21 cellular contexts compared by ENCODE assay signal in the genomic region with DNA sequence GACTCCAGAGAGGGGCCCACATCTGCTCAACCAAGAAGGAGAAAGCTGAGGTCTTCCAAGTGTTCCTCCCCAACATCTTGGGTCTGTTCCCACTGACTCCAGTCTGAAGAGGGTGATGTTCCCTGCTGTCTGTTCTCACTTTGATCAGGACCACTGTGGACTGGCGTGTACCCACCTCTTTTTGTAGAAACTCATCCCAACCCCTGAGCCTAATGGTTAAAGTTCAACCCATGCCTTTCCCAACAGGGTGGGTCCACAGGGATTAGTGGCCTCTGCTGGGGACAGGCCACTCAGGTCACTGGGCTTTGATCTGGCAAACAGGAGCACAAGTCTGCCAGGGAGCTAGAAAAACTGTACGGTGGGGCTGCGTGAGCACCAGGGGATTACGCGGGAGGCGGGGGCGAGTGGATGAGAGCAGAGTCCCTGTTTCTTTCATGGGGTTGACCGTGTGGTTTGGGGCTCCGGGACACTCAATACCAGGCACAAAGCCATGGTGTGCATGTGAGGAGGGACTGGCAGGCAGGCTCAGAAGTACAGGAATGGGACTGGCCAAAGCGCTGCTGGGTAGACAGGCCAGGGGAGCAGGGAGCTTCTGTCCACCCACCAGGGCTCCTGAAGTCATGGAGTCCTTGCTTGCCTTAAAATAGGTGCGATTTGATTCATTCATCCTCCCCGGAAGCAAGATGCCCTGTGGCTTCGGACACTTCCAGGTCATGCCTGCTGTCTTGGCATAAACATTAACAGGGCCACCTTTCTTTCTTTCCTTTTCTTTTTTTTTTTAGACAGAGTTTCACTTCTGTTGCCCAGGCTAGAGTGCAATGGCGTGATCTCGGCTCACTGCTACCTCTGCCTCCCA. TPM values are rescaled to one million over a fixed set of nuclear protein-coding genes. Genes with fewer than 3 reads are reported as not detected.
DNase-seq lines count a peak whose midpoint lies in the region; ATAC-seq and TF ChIP-seq lines count a peak whose summit lies in the region.
"Had no signal": no experiment of that assay in that cellular context is flagged by ENCODE, and none has a peak within 500 bp of the region (broad histone marks: within the 10 kb centered on the region; RNA-seq: fewer than 3 reads in every experiment).

CA5A (minus strand) TSS at position 155 of the 856 bp plus-strand sequence; CDS start at position 76, 79 bp downstream.

- DNase-seq in HuH-7 (ENCODE audit: low spot score), result peak; percentile 66
- no peak for DNase-seq in stimulated activated effector memory CD8-positive, alpha-beta T cell treated with anti-CD3 and anti-CD28 coated beads, Interleukin-12 subunit alpha, Interleukin-12 subunit beta, amount 100 ng/mL, for 72 hours (ENCODE audit: low spot score in 2 of 2)
- DNase-seq in osteocyte (ENCODE audit: extremely low spot score, unreplicated experiment), result no peak
- no peak for DNase-seq in activated naive CD4-positive, alpha-beta T cell treated with anti-CD3 and anti-CD28 coated beads, Interleukin-2, amount 10 ng/mL, durations not matched to agents 7 days and 5 days
- DNase-seq in activated CD4-positive, alpha-beta T cell treated with anti-CD3 and anti-CD28 coated beads for 48 hours, result no peak
- DNase-seq: CD4-positive, alpha-beta memory T cell; DND-41; NCI-H1105; NCI-H146; NCI-H2029 treated with DMSO at 0.1 percent for 48 hours; NCI-H226; NCI-H510A treated with DMSO at 0.1 percent for 48 hours; NCI-H774; SJCRH30 had no signal

- H3K4me1 Mint-ChIP-seq in stimulated activated effector memory CD8-positive, alpha-beta T cell treated with anti-CD3 and anti-CD28 coated beads, Interleukin-12 subunit alpha, Interleukin-12 subunit beta, amount 100 ng/mL, for 72 hours, result peaks cover 6% of the 10 kb centered on the region
- no peaks in the 10 kb centered on the region for H3K4me1 Mint-ChIP-seq in osteocyte (ENCODE audit: unreplicated experiment)
- H3K4me1 Mint-ChIP-seq in activated naive CD4-positive, alpha-beta T cell treated with anti-CD3 and anti-CD28 coated beads, Interleukin-2, amount 10 ng/mL, durations not matched to agents 7 days and 5 days, result no peaks in the 10 kb centered on the region

- peaks cover 4% of the 10 kb centered on the region for H3K9me3 Mint-ChIP-seq in stimulated activated effector memory CD8-positive, alpha-beta T cell treated with anti-CD3 and anti-CD28 coated beads, Interleukin-12 subunit alpha, Interleukin-12 subunit beta, amount 100 ng/mL, for 72 hours
- no peaks in the 10 kb centered on the region for H3K9me3 Mint-ChIP-seq in osteocyte (ENCODE audit: unreplicated experiment)
- H3K9me3 Mint-ChIP-seq in activated naive CD4-positive, alpha-beta T cell treated with anti-CD3 and anti-CD28 coated beads, Interleukin-2, amount 10 ng/mL, durations not matched to agents 7 days and 5 days, result no peaks in the 10 kb centered on the region

- no peaks in the 10 kb centered on the region for H3K9me3 ChIP-seq in BLaER1 treated with 17β-estradiol and CSF1 and Interleukin-3, amounts not matched to agents 10 nM and 100 nM (replicated peaks in 1 of 11)
- H3K9me3 ChIP-seq in liver (ENCODE audit: control insufficient read depth in 4 of 4, low read length in 3 of 4), result no peaks in the 10 kb centered on the region
- H3K9me3 ChIP-seq: SJCRH30 had no signal

- peak within 1 kb of the TSS in 7 of 11 experiments; percentile 14 to 60 (median 53); a peak in 8 of 22 replicates for H3K4me2 ChIP-seq in BLaER1 treated with 17β-estradiol and CSF1 and Interleukin-3, amounts not matched to agents 10 nM and 100 nM
- H3K4me2 ChIP-seq: KMS-11 had no signal

- H3K27me3 Mint-ChIP-seq in osteocyte (ENCODE audit: unreplicated experiment), result peaks cover 8% of the 10 kb centered on the region
- peaks cover 28% of the 10 kb centered on the region for H3K27me3 Mint-ChIP-seq in activated naive CD4-positive, alpha-beta T cell treated with anti-CD3 and anti-CD28 coated beads, Interleukin-2, amount 10 ng/mL, durations not matched to agents 7 days and 5 days

- peak; percentile 8 for TF ChIP-seq CTCF in liver (IDR thresholded peaks at IDR 0.05; ENCODE audit: low read depth, low read length, missing input control)
- TF ChIP-seq CTCF in osteocyte (IDR thresholded peaks at IDR 0.05), result no peak

- WGBS in liver, result 34% methylated on average over 15 of the region's 15 CpGs

- no peak within 1 kb of the TSS for H3K27ac Mint-ChIP-seq in stimulated activated effector memory CD8-positive, alpha-beta T cell treated with anti-CD3 and anti-CD28 coated beads, Interleukin-12 subunit alpha, Interleukin-12 subunit beta, amount 100 ng/mL, for 72 hours
- no peak within 1 kb of the TSS for H3K27ac Mint-ChIP-seq in osteocyte (ENCODE audit: unreplicated experiment)
- H3K27ac Mint-ChIP-seq in activated naive CD4-positive, alpha-beta T cell treated with anti-CD3 and anti-CD28 coated beads, Interleukin-2, amount 10 ng/mL, durations not matched to agents 7 days and 5 days, result no peak within 1 kb of the TSS

- H3K36me3 ChIP-seq in BLaER1 treated with 17β-estradiol and CSF1 and Interleukin-3, amounts not matched to agents 10 nM and 100 nM, result no peaks in the 10 kb centered on the region
- H3K36me3 ChIP-seq in liver (ENCODE audit: control insufficient read depth in 4 of 4, insufficient read depth in 3 of 4, low read depth in 1 of 4, low read length in 3 of 4), result peaks cover 0 to 2% (median 0%) of the 10 kb centered on the region in 4 donors
- H3K36me3 ChIP-seq: SJCRH30 had no signal

- no peak within 1 kb of the TSS for H3K27ac ChIP-seq in BLaER1 treated with 17β-estradiol and CSF1 and Interleukin-3, amounts not matched to agents 10 nM and 100 nM
- H3K27ac ChIP-seq in liver (ENCODE audit: low read depth in 1 of 2, low read length in 2 of 2), result peak within 1 kb of the TSS; percentile 89 to 93
- H3K27ac ChIP-seq: KMS-11, SJCRH30 had no signal

- no peak within 1 kb of the TSS for H3K9ac ChIP-seq in BLaER1 treated with 17β-estradiol and CSF1 and Interleukin-3, amounts not matched to agents 10 nM and 100 nM
- peak within 1 kb of the TSS; percentile 48 to 66 for H3K9ac ChIP-seq in liver (ENCODE audit: low read depth in 1 of 2, low read length in 2 of 2)
- H3K9ac ChIP-seq: KMS-11 had no signal

- TF ChIP-seq RAD21 in liver (IDR thresholded peaks at IDR 0.05), result peak; percentile 46 to 52

- no peaks in the 10 kb centered on the region for H3K36me3 Mint-ChIP-seq in stimulated activated effector memory CD8-positive, alpha-beta T cell treated with anti-CD3 and anti-CD28 coated beads, Interleukin-12 subunit alpha, Interleukin-12 subunit beta, amount 100 ng/mL, for 72 hours
- no peaks in the 10 kb centered on the region for H3K36me3 Mint-ChIP-seq in osteocyte (ENCODE audit: unreplicated experiment)
- no peaks in the 10 kb centered on the region for H3K36me3 Mint-ChIP-seq in activated naive CD4-positive, alpha-beta T cell treated with anti-CD3 and anti-CD28 coated beads, Interleukin-2, amount 10 ng/mL, durations not matched to agents 7 days and 5 days
- H3K36me3 Mint-ChIP-seq: CD4-positive, alpha-beta memory T cell had no signal

- H3K27me3 ChIP-seq in BLaER1 treated with 17β-estradiol and CSF1 and Interleukin-3, amounts not matched to agents 10 nM and 100 nM, result no peaks in the 10 kb centered on the region
- no peaks in the 10 kb centered on the region for H3K27me3 ChIP-seq in liver (ENCODE audit: control insufficient read depth in 4 of 4, insufficient read depth in 4 of 4, low read length in 3 of 4)
- H3K27me3 ChIP-seq: SJCRH30 had no signal

- H3K4me3 Mint-ChIP-seq in stimulated activated effector memory CD8-positive, alpha-beta T cell treated with anti-CD3 and anti-CD28 coated beads, Interleukin-12 subunit alpha, Interleukin-12 subunit beta, amount 100 ng/mL, for 72 hours, result no peak within 1 kb of the TSS
- H3K4me3 Mint-ChIP-seq in osteocyte (ENCODE audit: unreplicated experiment), result no peak within 1 kb of the TSS
- H3K4me3 Mint-ChIP-seq in activated naive CD4-positive, alpha-beta T cell treated with anti-CD3 and anti-CD28 coated beads, Interleukin-2, amount 10 ng/mL, durations not matched to agents 7 days and 5 days, result no peak within 1 kb of the TSS
- H3K4me3 Mint-ChIP-seq: CD4-positive, alpha-beta memory T cell had no signal

- no peaks in the 10 kb centered on the region; a peak in 1 of 22 replicates for H4K20me1 ChIP-seq in BLaER1 treated with 17β-estradiol and CSF1 and Interleukin-3, amounts not matched to agents 10 nM and 100 nM

- peak; percentile 29 for ATAC-seq in stimulated activated effector memory CD8-positive, alpha-beta T cell treated with anti-CD3 and anti-CD28 coated beads, Interleukin-12 subunit alpha, Interleukin-12 subunit beta, amount 100 ng/mL, for 72 hours
- ATAC-seq: GM12878, Panc1 had no signal

- H3K4me1 ChIP-seq in BLaER1 treated with 17β-estradiol and CSF1 and Interleukin-3, amounts not matched to agents 10 nM and 100 nM, result peaks cover 0 to 9% (median 6%) of the 10 kb centered on the region in 10 experiments; a peak in 13 of 20 replicates
- H3K4me1 ChIP-seq in liver (ENCODE audit: control insufficient read depth in 4 of 4, insufficient read depth in 4 of 4, low read length in 3 of 4), result peaks cover 2 to 27% (median 18%) of the 10 kb centered on the region in 4 donors
- H3K4me1 ChIP-seq: SJCRH30 had no signal

- no peak within 1 kb of the TSS for H3K4me3 ChIP-seq in BLaER1 treated with 17β-estradiol and CSF1 and Interleukin-3, amounts not matched to agents 10 nM and 100 nM
- peak within 1 kb of the TSS; percentile 43 to 88 (median 57) for H3K4me3 ChIP-seq in liver (ENCODE audit: low read depth in 1 of 3, low read length in 3 of 3)
- H3K4me3 ChIP-seq: GM12878, SJCRH30 had no signal

- CTCF ChIA-PET in activated naive CD4-positive, alpha-beta T cell treated with anti-CD3 and anti-CD28 coated beads, Interleukin-2, amount 10 ng/mL, durations not matched to agents 7 days and 5 days (lab: Charles Lee), result no interaction called here

TF ChIP-seq in liver, 16 proteins besides CTCF, POLR2A, EP300 and RAD21 (continues in another document):
- TF ChIP-seq JUND (IDR thresholded peaks at IDR 0.05) (peak; percentile 31 to 78), HNF4A (conservative IDR thresholded peaks at IDR 0.05) (peak; percentile 98 to 99), ZBTB33 (IDR thresholded peaks at IDR 0.05) (peak; percentile 92), FOXA2 (IDR thresholded peaks at IDR 0.05) (peak; percentile 39)

RNA-seq across cellular contexts. Expression of gene CA5A, which starts in this region (rescaled TPM):
- 10 to 100 TPM; 12.3 to 66.8 TPM for total RNA-seq in liver
- 10 to 100 TPM; 33.5 to 33.8 TPM for polyA plus RNA-seq in liver
- not detected in 2 replicates for total RNA-seq in osteocyte
- total RNA-seq: A673; CD4-positive, alpha-beta memory T cell; GM12878; SJCRH30 had no signal
- polyA plus RNA-seq: BJ; CD4-positive, alpha-beta memory T cell; GM12878 had no signal

Comparison
In these comparisons a context has a peak if more than half of its experiments do, and no peak if none do; other contexts are left out.
1. RNA of gene CA5A (total RNA-seq): 12.3 to 66.8 TPM in liver; not detected in osteocyte; every median in the first group is over 10 times any median in the second.
2. H3K27ac ChIP-seq: peak in liver (2 of 2); none in BLaER1 treated with 17β-estradiol and CSF1 and Interleukin-3, amounts not matched to agents 10 nM and 100 nM (0 of 11).
3. H3K4me3 ChIP-seq: peak in liver (3 of 3); none in BLaER1 treated with 17β-estradiol and CSF1 and Interleukin-3, amounts not matched to agents 10 nM and 100 nM (0 of 10).
4. H3K9ac ChIP-seq: peak in liver (2 of 2); none in BLaER1 treated with 17β-estradiol and CSF1 and Interleukin-3, amounts not matched to agents 10 nM and 100 nM (0 of 11).